In genomic region chr7:117960351-117960750, GRCh38 we compare ENCODE assay signal across 32 cellular contexts.
"Had no signal": no experiment of that assay in that cellular context is flagged by ENCODE, and none has a peak within 500 bp of the region (broad histone marks: within the 10 kb centered on the region; RNA-seq: fewer than 3 reads in every experiment).

No MANE protein-coding gene starts in this region.

- H3K27me3 Mint-ChIP-seq: activated CD4-positive, alpha-beta T cell treated with anti-CD3 and anti-CD28 coated beads, Interleukin-2, amount 10 ng/mL, durations not matched to agents 24 days and 14 days; activated CD8-positive, alpha-beta memory T cell treated with anti-CD3 and anti-CD28 coated beads, Interleukin-2, amount 10 ng/mL, durations not matched to agents 7 days and 5 days; activated naive CD8-positive, alpha-beta T cell treated with anti-CD3 and anti-CD28 coated beads, Interleukin-2, amount 10 ng/mL, durations not matched to agents 7 days and 5 days; T-helper 17 cell had no signal

- H3K4me1 ChIP-seq: ascending aorta, breast epithelium had no signal

- H3K36me3 Mint-ChIP-seq: activated CD4-positive, alpha-beta memory T cell treated with anti-CD3 and anti-CD28 coated beads for 36 hours; activated CD8-positive, alpha-beta memory T cell treated with anti-CD3 and anti-CD28 coated beads, Interleukin-2, amount 10 ng/mL, durations not matched to agents 7 days and 5 days; activated naive CD4-positive, alpha-beta T cell treated with anti-CD3 and anti-CD28 coated beads, Interleukin-2, amount 50 U/mL, for 72 hours; activated naive CD8-positive, alpha-beta T cell treated with anti-CD3 and anti-CD28 coated beads, Interleukin-2, amount 10 ng/mL, durations not matched to agents 7 days and 5 days; brain had no signal

- H3K4me3 Mint-ChIP-seq: activated CD4-positive, alpha-beta memory T cell treated with anti-CD3 and anti-CD28 coated beads for 36 hours; activated CD4-positive, alpha-beta T cell treated with anti-CD3 and anti-CD28 coated beads for 36 hours; activated CD4-positive, alpha-beta T cell treated with anti-CD3 and anti-CD28 coated beads, Interleukin-2, amount 10 ng/mL, durations not matched to agents 24 days and 14 days; activated CD8-positive, alpha-beta memory T cell treated with anti-CD3 and anti-CD28 coated beads, Interleukin-2, amount 10 ng/mL, durations not matched to agents 7 days and 5 days; activated CD8-positive, alpha-beta T cell treated with anti-CD3 and anti-CD28 coated beads, Interleukin-2, amount 10 ng/mL, durations not matched to agents 7 days and 5 days; activated naive CD4-positive, alpha-beta T cell treated with anti-CD3 and anti-CD28 coated beads for 36 hours; activated naive CD8-positive, alpha-beta T cell treated with anti-CD3 and anti-CD28 coated beads, Interleukin-2, amount 10 ng/mL, durations not matched to agents 7 days and 5 days; activated T-helper 1 cell treated with anti-CD3 and anti-CD28 coated beads, Interleukin-12 subunit alpha, Interleukin-12 subunit beta, Interleukin-2, Interleukin-4 antibody, amounts not matched to agents 30 ng/mL and 10 ng/mL and 1 ng/mL, durations not matched to agents 14 hours and 24 hours and 36 hours; brain; T-helper 17 cell; T-helper 2 cell treated with Interferon-gamma antibody and Interleukin-4, amounts not matched to agents 5 μg/mL and 100 μg/mL, for 36 hours had no signal

- H3K27ac ChIP-seq: ascending aorta, cardiac muscle cell, colonic mucosa, epithelial cell of prostate had no signal

- H3K27ac Mint-ChIP-seq: activated CD4-positive, alpha-beta memory T cell treated with anti-CD3 and anti-CD28 coated beads for 36 hours; activated CD4-positive, alpha-beta T cell treated with anti-CD3 and anti-CD28 coated beads for 36 hours; activated CD4-positive, alpha-beta T cell treated with anti-CD3 and anti-CD28 coated beads, Interleukin-2, amount 10 ng/mL, durations not matched to agents 24 days and 14 days; activated CD8-positive, alpha-beta memory T cell treated with anti-CD3 and anti-CD28 coated beads, Interleukin-2, amount 10 ng/mL, durations not matched to agents 7 days and 5 days; activated CD8-positive, alpha-beta T cell treated with anti-CD3 and anti-CD28 coated beads, Interleukin-2, amount 10 ng/mL, durations not matched to agents 7 days and 5 days; activated naive CD4-positive, alpha-beta T cell treated with anti-CD3 and anti-CD28 coated beads for 36 hours; activated naive CD4-positive, alpha-beta T cell treated with anti-CD3 and anti-CD28 coated beads, Interleukin-2, amount 50 U/mL, for 72 hours; activated naive CD8-positive, alpha-beta T cell treated with anti-CD3 and anti-CD28 coated beads, Interleukin-2, amount 10 ng/mL, durations not matched to agents 7 days and 5 days; activated T-helper 1 cell treated with anti-CD3 and anti-CD28 coated beads, Interleukin-12 subunit alpha, Interleukin-12 subunit beta, Interleukin-2, Interleukin-4 antibody, amounts not matched to agents 30 ng/mL and 10 ng/mL and 1 ng/mL, durations not matched to agents 14 hours and 24 hours and 36 hours; activated T-helper 2 cell treated with anti-CD3 and anti-CD28 coated beads, Interferon-gamma antibody, Interleukin-2, Interleukin-4, amounts not matched to agents 10 μg/mL and 5 μg/mL and 100 μg/mL, durations not matched to agents 14 hours and 24 hours and 36 hours; brain; T-helper 17 cell; T-helper 2 cell treated with Interferon-gamma antibody and Interleukin-4, amounts not matched to agents 5 μg/mL and 100 μg/mL, for 36 hours had no signal

- DNase-seq: activated CD4-positive, alpha-beta memory T cell treated with anti-CD3 and anti-CD28 coated beads for 36 hours; activated CD4-positive, alpha-beta T cell treated with anti-CD3 and anti-CD28 coated beads for 36 hours; activated CD4-positive, alpha-beta T cell treated with anti-CD3 and anti-CD28 coated beads, Interleukin-2, amount 10 ng/mL, durations not matched to agents 24 days and 14 days; activated CD4-positive, CD25-positive, alpha-beta regulatory T cell; activated CD4-positive, CD25-positive, alpha-beta regulatory T cell treated with anti-CD3 and anti-CD28 coated beads, Interleukin-2, amount 50 U/mL, for 72 hours; activated CD8-positive, alpha-beta memory T cell treated with anti-CD3 and anti-CD28 coated beads, Interleukin-2, amount 10 ng/mL, durations not matched to agents 7 days and 5 days; activated CD8-positive, alpha-beta memory T cell treated with anti-CD3 and anti-CD28 coated beads, Interleukin-2, amount 50 U/mL, for 4 hours; activated CD8-positive, alpha-beta T cell treated with anti-CD3 and anti-CD28 coated beads, Interleukin-2, amount 10 ng/mL, durations not matched to agents 7 days and 5 days; activated effector memory CD4-positive, alpha-beta T cell treated with anti-CD3 and anti-CD28 coated beads, Interleukin-2, amount 50 U/mL, for 16 hours; activated naive CD4-positive, alpha-beta T cell treated with anti-CD3 and anti-CD28 coated beads for 36 hours; activated naive CD8-positive, alpha-beta T cell treated with anti-CD3 and anti-CD28 coated beads, Interleukin-2, amount 10 ng/mL, durations not matched to agents 7 days and 5 days; activated T-cell treated with anti-CD3 and anti-CD28 coated beads, Interleukin-2, amount 50 U/mL, for 1 hour; activated T-cell treated with anti-CD3 and anti-CD28 coated beads, Interleukin-2, amount 50 U/mL, for 48 hours; central memory CD4-positive, alpha-beta T cell; cerebellar nuclear complex; colonic mucosa; effector CD8-positive, alpha-beta T cell; esophagus squamous epithelium; foreskin melanocyte; T-helper 1 cell; T-helper 17 cell; T1000 had no signal

- H3K27me3 ChIP-seq: ascending aorta, breast epithelium, cardiac muscle cell, colonic mucosa, esophagus squamous epithelium, gastroesophageal sphincter had no signal

- H3K36me3 ChIP-seq: ascending aorta, breast epithelium, cardiac muscle cell, colonic mucosa, esophagus squamous epithelium, gastroesophageal sphincter had no signal

- H3K9me3 ChIP-seq: ascending aorta, breast epithelium, colonic mucosa, esophagus squamous epithelium, gastroesophageal sphincter had no signal

- H3K4me3 ChIP-seq: ascending aorta, breast epithelium, cardiac muscle cell, colonic mucosa, esophagus squamous epithelium, gastroesophageal sphincter had no signal

- H3K9me3 Mint-ChIP-seq: activated CD4-positive, alpha-beta memory T cell treated with anti-CD3 and anti-CD28 coated beads for 36 hours; activated CD4-positive, alpha-beta T cell treated with anti-CD3 and anti-CD28 coated beads, Interleukin-2, amount 10 ng/mL, durations not matched to agents 24 days and 14 days; activated naive CD4-positive, alpha-beta T cell treated with anti-CD3 and anti-CD28 coated beads for 36 hours; activated naive CD4-positive, alpha-beta T cell treated with anti-CD3 and anti-CD28 coated beads, Interleukin-2, amount 50 U/mL, for 72 hours; activated naive CD8-positive, alpha-beta T cell treated with anti-CD3 and anti-CD28 coated beads, Interleukin-2, amount 10 ng/mL, durations not matched to agents 7 days and 5 days; activated T-helper 1 cell treated with anti-CD3 and anti-CD28 coated beads, Interleukin-12 subunit alpha, Interleukin-12 subunit beta, Interleukin-2, Interleukin-4 antibody, amounts not matched to agents 30 ng/mL and 10 ng/mL and 1 ng/mL, durations not matched to agents 14 hours and 24 hours and 36 hours; activated T-helper 2 cell treated with anti-CD3 and anti-CD28 coated beads, Interferon-gamma antibody, Interleukin-2, Interleukin-4, amounts not matched to agents 10 μg/mL and 5 μg/mL and 100 μg/mL, durations not matched to agents 14 hours and 24 hours and 36 hours; brain; T-helper 2 cell treated with Interferon-gamma antibody and Interleukin-4, amounts not matched to agents 5 μg/mL and 100 μg/mL, for 36 hours had no signal

- H3K4me1 Mint-ChIP-seq: activated CD4-positive, alpha-beta T cell treated with anti-CD3 and anti-CD28 coated beads for 36 hours; activated CD8-positive, alpha-beta memory T cell treated with anti-CD3 and anti-CD28 coated beads, Interleukin-2, amount 10 ng/mL, durations not matched to agents 7 days and 5 days; activated naive CD8-positive, alpha-beta T cell treated with anti-CD3 and anti-CD28 coated beads, Interleukin-2, amount 10 ng/mL, durations not matched to agents 7 days and 5 days; T-helper 17 cell had no signal
